Comparison of ENCODE assay signal across 1 cellular context in genomic region chr17:15920758-15921239, GRCh38.
A peak's percentile ranks its signal among the peaks of the same experiment; 100 is the strongest.
TF ChIP-seq lines count a peak whose summit lies in the region.

No MANE protein-coding gene starts in this region.

TF ChIP-seq in K562, 482 proteins besides CTCF, POLR2A, EP300 and RAD21 (continued from another document):
- TF ChIP-seq CHD7 (IDR thresholded peaks at IDR 0.05; ENCODE audit: low read depth, low read length): no peak
- TF ChIP-seq CLOCK (CRISPR knock-in tag; IDR thresholded peaks at IDR 0.05; ENCODE audit: borderline replicate concordance): no peak
- peak; percentile 73 for TF ChIP-seq DPF2 (IDR thresholded peaks at IDR 0.05)
- TF ChIP-seq PHF21A (IDR thresholded peaks at IDR 0.05; ENCODE audit: borderline replicate concordance, low read depth): no peak
- peak; percentile 92 for TF ChIP-seq FOSL1 (tag; conservative IDR thresholded peaks at IDR 0.05)
- no peak for TF ChIP-seq ZNF232 (CRISPR knock-in tag; IDR thresholded peaks at IDR 0.05)
- TF ChIP-seq TEAD4 (IDR thresholded peaks at IDR 0.05; ENCODE audit: low read length): 0 out of 2 replicates have a peak, but pooled peaks have one; percentile 14
- no peak for TF ChIP-seq TEAD4 (CRISPR knock-in tag; IDR thresholded peaks at IDR 0.05; ENCODE audit: borderline replicate concordance)
- TF ChIP-seq RCOR1 (IDR thresholded peaks at IDR 0.05; ENCODE audit: borderline replicate concordance in 1 of 2, low read depth in 2 of 2, low read length in 2 of 2): peak in 1 of 2 experiments; percentile 61; a peak in 1 of 4 replicates
- peak; percentile 61; the same call in 1 of the 2 replicates for TF ChIP-seq ARID1B (IDR thresholded peaks at IDR 0.05)
- TF ChIP-seq ATF1 (CRISPR knock-in tag; IDR thresholded peaks at IDR 0.05): no peak
- no peak for TF ChIP-seq ATF1 (tag; IDR thresholded peaks at IDR 0.05)
- peak; percentile 73 for TF ChIP-seq JUN (IDR thresholded peaks at IDR 0.05; ENCODE audit: borderline replicate concordance, low read depth, low read length)
- TF ChIP-seq JUN (CRISPR knock-in tag; IDR thresholded peaks at IDR 0.05; ENCODE audit: borderline replicate concordance): no peak
- TF ChIP-seq SMARCA4 (IDR thresholded peaks at IDR 0.05): peak; percentile 63
- TF ChIP-seq CC2D1A (IDR thresholded peaks at IDR 0.05): no peak
- TF ChIP-seq SMARCE1 (IDR thresholded peaks at IDR 0.05): peak; percentile 63; the same call in 1 of the 2 replicates
- peak; percentile 96 for TF ChIP-seq TFAP4 (CRISPR knock-in tag; IDR thresholded peaks at IDR 0.05; ENCODE audit: borderline replicate concordance)
- TF ChIP-seq CREB3 (tag; conservative IDR thresholded peaks at IDR 0.05; ENCODE audit: low read depth): no peak
- TF ChIP-seq JUND (IDR thresholded peaks at IDR 0.05; ENCODE audit: borderline replicate concordance, low read depth, low read length): peak; percentile 98
- peak; percentile 96 for TF ChIP-seq JUND (tag; IDR thresholded peaks at IDR 0.05; ENCODE audit: borderline replicate concordance, low read depth, low read length)
- peak; percentile 17; the same call in 1 of the 2 replicates for TF ChIP-seq ATF7 (IDR thresholded peaks at IDR 0.05)
- TF ChIP-seq FOS (IDR thresholded peaks at IDR 0.05; ENCODE audit: extremely low read depth, insufficient read length): peak; percentile 42
- no peak for TF ChIP-seq ZNF407 (IDR thresholded peaks at IDR 0.05; ENCODE audit: low read depth)
- TF ChIP-seq CBFA2T3 (IDR thresholded peaks at IDR 0.05): peak; percentile 32; the same call in 1 of the 2 replicates
TF ChIP-seq in K562: peak in this region for 21.
